Comparison of ENCODE assay signal across 21 cellular contexts in the genomic region with DNA sequence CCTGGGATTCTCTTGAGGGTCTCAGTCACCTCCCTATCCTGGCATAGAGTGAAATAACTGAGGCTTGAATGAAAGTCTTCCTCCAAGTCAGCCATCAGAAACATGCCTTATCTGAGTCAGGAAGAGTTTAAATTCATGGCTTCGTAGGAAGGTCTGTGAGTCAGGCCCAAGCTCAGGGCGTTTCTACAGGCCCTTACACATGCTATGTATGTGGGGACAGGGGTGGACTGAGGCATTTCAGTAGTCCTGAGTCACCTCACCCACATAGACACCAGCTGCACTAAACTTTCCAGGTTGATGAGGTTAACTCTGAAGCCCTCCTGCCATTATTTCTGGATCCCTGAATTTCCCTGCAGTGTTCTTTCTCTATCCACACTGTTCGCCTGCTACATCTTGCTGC.
DNase-seq lines count a peak whose midpoint lies in the region; ATAC-seq and TF ChIP-seq lines count a peak whose summit lies in the region.
"Had no signal": no experiment of that assay in that cellular context is flagged by ENCODE, and none has a peak within 500 bp of the region (broad histone marks: within the 10 kb centered on the region; RNA-seq: fewer than 3 reads in every experiment).

No MANE protein-coding gene starts in this region.

- 75 to 88% (median 87%) methylated on average over 3 of the region's 3 CpGs for WGBS in heart left ventricle, 4 donors

- no peaks in the 10 kb centered on the region for H3K9me3 Mint-ChIP-seq in activated naive CD4-positive, alpha-beta T cell treated with anti-CD3 and anti-CD28 coated beads, Interleukin-2, amount 50 U/mL, for 72 hours
- H3K9me3 Mint-ChIP-seq in activated naive CD4-positive, alpha-beta T cell treated with anti-CD3 and anti-CD28 coated beads for 36 hours = no peaks in the 10 kb centered on the region
- H3K9me3 Mint-ChIP-seq in HFFc6 = no peaks in the 10 kb centered on the region
- no peaks in the 10 kb centered on the region for H3K9me3 Mint-ChIP-seq in activated T-helper 17 cell treated with anti-CD3 and anti-CD28 coated beads, Interleukin-2, amount 50 U/mL, for 72 hours
- no peaks in the 10 kb centered on the region for H3K9me3 Mint-ChIP-seq in osteocyte (ENCODE audit: unreplicated experiment)
- H3K9me3 Mint-ChIP-seq: IgD-negative memory B cell; T-helper 2 cell treated with Interferon-gamma antibody and Interleukin-4, amounts not matched to agents 5 μg/mL and 100 μg/mL, for 36 hours had no signal

- H3K27me3 ChIP-seq in heart left ventricle = no peaks in the 10 kb centered on the region
- H3K27me3 ChIP-seq: ascending aorta, heart right ventricle, SJSA1 had no signal

- H3K27ac ChIP-seq in heart left ventricle = no peak overlapping the region
- H3K27ac ChIP-seq: ascending aorta, heart right ventricle, SJSA1 had no signal

- intact Hi-C loops in activated naive CD4-positive, alpha-beta T cell treated with anti-CD3 and anti-CD28 coated beads for 36 hours (cut with micrococcal nuclease) = loop anchor here (5.0 kb wide), 3 partner anchors 221 to 614 kb away; no protein-coding TSS in a partner anchor
- intact Hi-C loops in heart left ventricle (cut with DNase I) = loop anchor here (5.0 to 10.0 kb wide), 7 partner anchors 312 to 849 kb away; no protein-coding TSS in a partner anchor

- ATAC-seq in activated naive CD4-positive, alpha-beta T cell treated with anti-CD3 and anti-CD28 coated beads, Interleukin-2, amount 50 U/mL, for 72 hours = peak; percentile 70 to 93
- peak; percentile 92 for ATAC-seq in activated T-helper 17 cell treated with anti-CD3 and anti-CD28 coated beads, Interleukin-2, amount 50 U/mL, for 72 hours (replicated peaks)
- ATAC-seq in heart left ventricle (no peak), SK-N-SH treated with all-trans-retinoic acid at 6 μM for 48 hours (no peak)
- ATAC-seq: heart right ventricle had no signal

- no peak overlapping the region for H3K4me3 ChIP-seq in heart left ventricle
- H3K4me3 ChIP-seq: ascending aorta, heart right ventricle, SJSA1 had no signal

- H3K4me1 ChIP-seq in heart left ventricle = peaks cover 0 to 5% (median 0%) of the 10 kb centered on the region in 12 donors
- H3K4me1 ChIP-seq: ascending aorta, SJSA1 had no signal

- H3K27me3 Mint-ChIP-seq in activated naive CD4-positive, alpha-beta T cell treated with anti-CD3 and anti-CD28 coated beads for 36 hours (ENCODE audit: low read depth) = no peaks in the 10 kb centered on the region
- peaks cover 3% of the 10 kb centered on the region for H3K27me3 Mint-ChIP-seq in HFFc6 (ENCODE audit: insufficient read depth)
- H3K27me3 Mint-ChIP-seq in activated T-helper 17 cell treated with anti-CD3 and anti-CD28 coated beads, Interleukin-2, amount 50 U/mL, for 72 hours = no peaks in the 10 kb centered on the region
- H3K27me3 Mint-ChIP-seq in osteocyte (ENCODE audit: unreplicated experiment) = peaks cover 12% of the 10 kb centered on the region

- H3K36me3 ChIP-seq in heart left ventricle = no peaks in the 10 kb centered on the region
- H3K36me3 ChIP-seq: ascending aorta, heart right ventricle, SJSA1 had no signal

- DNase-seq in activated naive CD4-positive, alpha-beta T cell treated with anti-CD3 and anti-CD28 coated beads, Interleukin-2, amount 50 U/mL, for 72 hours (ENCODE audit: low spot score in 2 of 2) = no peak
- no peak for DNase-seq in activated naive CD4-positive, alpha-beta T cell treated with anti-CD3 and anti-CD28 coated beads for 36 hours
- DNase-seq in HFFc6 (peak; percentile 38), osteocyte (ENCODE audit: extremely low spot score, unreplicated experiment) (peak; percentile 36), heart left ventricle (no peak), anterior cingulate cortex (lab: John Stamatoyannopoulos, UW) (no peak)
- DNase-seq: activated CD4-positive, alpha-beta T cell treated with anti-CD3 and anti-CD28 coated beads, Interleukin-2, amount 50 U/mL, for 1 hour; activated effector memory CD4-positive, alpha-beta T cell treated with anti-CD3 and anti-CD28 coated beads, Interleukin-2, amount 50 U/mL, for 16 hours; erythroblast; H7; heart right ventricle; kidney; mesenchymal stem cell; NCI-H2081 treated with DMSO at 0.1 percent for 48 hours; NCI-H524 treated with DMSO at 0.1 percent for 48 hours had no signal

- H3K9me3 ChIP-seq in heart left ventricle = no peaks in the 10 kb centered on the region
- H3K9me3 ChIP-seq: ascending aorta, heart right ventricle, SJSA1 had no signal

- CTCF ChIA-PET in activated naive CD4-positive, alpha-beta T cell treated with anti-CD3 and anti-CD28 coated beads for 36 hours (lab: Charles Lee) = interaction anchor here (0.6 to 2.9 kb wide), 3 partner anchors 147 to 849 kb away, joined by 3 to 14 read pairs (median 3); no protein-coding TSS in a partner anchor

- H3K36me3 Mint-ChIP-seq in activated naive CD4-positive, alpha-beta T cell treated with anti-CD3 and anti-CD28 coated beads, Interleukin-2, amount 50 U/mL, for 72 hours = no peaks in the 10 kb centered on the region
- H3K36me3 Mint-ChIP-seq in activated naive CD4-positive, alpha-beta T cell treated with anti-CD3 and anti-CD28 coated beads for 36 hours (ENCODE audit: low read depth) = no peaks in the 10 kb centered on the region
- H3K36me3 Mint-ChIP-seq in HFFc6 (ENCODE audit: low read depth) (no peaks in the 10 kb centered on the region), osteocyte (ENCODE audit: unreplicated experiment) (no peaks in the 10 kb centered on the region)
- H3K36me3 Mint-ChIP-seq in activated T-helper 17 cell treated with anti-CD3 and anti-CD28 coated beads, Interleukin-2, amount 50 U/mL, for 72 hours (ENCODE audit: low read depth) = no peaks in the 10 kb centered on the region
- H3K36me3 Mint-ChIP-seq: IgD-negative memory B cell had no signal

- TF ChIP-seq POLR2A in heart left ventricle (IDR thresholded peaks at IDR 0.05) = no peak

- no peaks in the 10 kb centered on the region for H3K4me1 Mint-ChIP-seq in activated naive CD4-positive, alpha-beta T cell treated with anti-CD3 and anti-CD28 coated beads for 36 hours (ENCODE audit: low read depth)
- peaks cover 23% of the 10 kb centered on the region for H3K4me1 Mint-ChIP-seq in HFFc6 (ENCODE audit: low read depth)
- H3K4me1 Mint-ChIP-seq in activated T-helper 17 cell treated with anti-CD3 and anti-CD28 coated beads, Interleukin-2, amount 50 U/mL, for 72 hours = no peaks in the 10 kb centered on the region
- peaks cover 4% of the 10 kb centered on the region for H3K4me1 Mint-ChIP-seq in osteocyte (ENCODE audit: unreplicated experiment)

- TF ChIP-seq CTCF in HFFc6 (IDR thresholded peaks at IDR 0.05) (no peak), osteocyte (IDR thresholded peaks at IDR 0.05) (no peak), heart left ventricle (IDR thresholded peaks at IDR 0.05) (no peak)

- no peak overlapping the region for H3K4me3 Mint-ChIP-seq in activated naive CD4-positive, alpha-beta T cell treated with anti-CD3 and anti-CD28 coated beads for 36 hours
- H3K4me3 Mint-ChIP-seq in HFFc6 = no peak overlapping the region
- no peak overlapping the region for H3K4me3 Mint-ChIP-seq in activated T-helper 17 cell treated with anti-CD3 and anti-CD28 coated beads, Interleukin-2, amount 50 U/mL, for 72 hours
- H3K4me3 Mint-ChIP-seq in osteocyte (ENCODE audit: unreplicated experiment) = no peak overlapping the region
- H3K4me3 Mint-ChIP-seq: IgD-negative memory B cell; T-helper 2 cell treated with Interferon-gamma antibody and Interleukin-4, amounts not matched to agents 5 μg/mL and 100 μg/mL, for 36 hours had no signal

- H3K27ac Mint-ChIP-seq in activated naive CD4-positive, alpha-beta T cell treated with anti-CD3 and anti-CD28 coated beads, Interleukin-2, amount 50 U/mL, for 72 hours = no peak overlapping the region
- no peak overlapping the region for H3K27ac Mint-ChIP-seq in activated naive CD4-positive, alpha-beta T cell treated with anti-CD3 and anti-CD28 coated beads for 36 hours
- H3K27ac Mint-ChIP-seq in HFFc6 = no peak overlapping the region
- H3K27ac Mint-ChIP-seq in activated T-helper 17 cell treated with anti-CD3 and anti-CD28 coated beads, Interleukin-2, amount 50 U/mL, for 72 hours = no peak overlapping the region
- no peak overlapping the region for H3K27ac Mint-ChIP-seq in osteocyte (ENCODE audit: unreplicated experiment)
- H3K27ac Mint-ChIP-seq: IgD-negative memory B cell; T-helper 2 cell treated with Interferon-gamma antibody and Interleukin-4, amounts not matched to agents 5 μg/mL and 100 μg/mL, for 36 hours had no signal

TF ChIP-seq in SK-N-SH treated with all-trans-retinoic acid at 6 μM for 48 hours, 23 proteins besides CTCF, POLR2A, EP300 and RAD21 (continues in another document):
- TF ChIP-seq, protein P1, sequence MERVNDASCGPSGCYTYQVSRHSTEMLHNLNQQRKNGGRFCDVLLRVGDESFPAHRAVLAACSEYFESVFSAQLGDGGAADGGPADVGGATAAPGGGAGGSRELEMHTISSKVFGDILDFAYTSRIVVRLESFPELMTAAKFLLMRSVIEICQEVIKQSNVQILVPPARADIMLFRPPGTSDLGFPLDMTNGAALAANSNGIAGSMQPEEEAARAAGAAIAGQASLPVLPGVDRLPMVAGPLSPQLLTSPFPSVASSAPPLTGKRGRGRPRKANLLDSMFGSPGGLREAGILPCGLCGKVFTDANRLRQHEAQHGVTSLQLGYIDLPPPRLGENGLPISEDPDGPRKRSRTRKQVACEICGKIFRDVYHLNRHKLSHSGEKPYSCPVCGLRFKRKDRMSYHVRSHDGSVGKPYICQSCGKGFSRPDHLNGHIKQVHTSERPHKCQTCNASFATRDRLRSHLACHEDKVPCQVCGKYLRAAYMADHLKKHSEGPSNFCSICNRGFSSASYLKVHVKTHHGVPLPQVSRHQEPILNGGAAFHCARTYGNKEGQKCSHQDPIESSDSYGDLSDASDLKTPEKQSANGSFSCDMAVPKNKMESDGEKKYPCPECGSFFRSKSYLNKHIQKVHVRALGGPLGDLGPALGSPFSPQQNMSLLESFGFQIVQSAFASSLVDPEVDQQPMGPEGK (CRISPR knock-in tag; IDR thresholded peaks at IDR 0.05; ENCODE audit: borderline replicate concordance) = no peak
- TF ChIP-seq, protein P2, sequence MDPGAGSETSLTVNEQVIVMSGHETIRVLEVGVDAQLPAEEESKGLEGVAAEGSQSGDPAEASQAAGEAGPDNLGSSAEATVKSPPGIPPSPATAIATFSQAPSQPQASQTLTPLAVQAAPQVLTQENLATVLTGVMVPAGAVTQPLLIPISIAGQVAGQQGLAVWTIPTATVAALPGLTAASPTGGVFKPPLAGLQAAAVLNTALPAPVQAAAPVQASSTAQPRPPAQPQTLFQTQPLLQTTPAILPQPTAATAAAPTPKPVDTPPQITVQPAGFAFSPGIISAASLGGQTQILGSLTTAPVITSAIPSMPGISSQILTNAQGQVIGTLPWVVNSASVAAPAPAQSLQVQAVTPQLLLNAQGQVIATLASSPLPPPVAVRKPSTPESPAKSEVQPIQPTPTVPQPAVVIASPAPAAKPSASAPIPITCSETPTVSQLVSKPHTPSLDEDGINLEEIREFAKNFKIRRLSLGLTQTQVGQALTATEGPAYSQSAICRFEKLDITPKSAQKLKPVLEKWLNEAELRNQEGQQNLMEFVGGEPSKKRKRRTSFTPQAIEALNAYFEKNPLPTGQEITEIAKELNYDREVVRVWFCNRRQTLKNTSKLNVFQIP (CRISPR knock-in tag; IDR thresholded peaks at IDR 0.05; ENCODE audit: borderline replicate concordance, low read depth) = no peak
- TF ChIP-seq ISL1 (CRISPR knock-in tag; IDR thresholded peaks at IDR 0.05) (no peak), ZFP3 (CRISPR knock-in tag; IDR thresholded peaks at IDR 0.05) (no peak), CSDC2 (CRISPR knock-in tag; IDR thresholded peaks at IDR 0.05) (no peak)

Comparison
In these comparisons a context has a peak if more than half of its experiments do, and no peak if none do; other contexts are left out.
1. ATAC-seq: peak in activated naive CD4-positive, alpha-beta T cell treated with anti-CD3 and anti-CD28 coated beads, Interleukin-2, amount 50 U/mL, for 72 hours (2 of 2) and activated T-helper 17 cell treated with anti-CD3 and anti-CD28 coated beads, Interleukin-2, amount 50 U/mL, for 72 hours (single experiment); none in heart left ventricle (0 of 4) and SK-N-SH treated with all-trans-retinoic acid at 6 μM for 48 hours (single experiment).
2. DNase-seq: peak in HFFc6 (single experiment) and osteocyte (single experiment); none in activated naive CD4-positive, alpha-beta T cell treated with anti-CD3 and anti-CD28 coated beads, Interleukin-2, amount 50 U/mL, for 72 hours (0 of 2), activated naive CD4-positive, alpha-beta T cell treated with anti-CD3 and anti-CD28 coated beads for 36 hours (single experiment), heart left ventricle (0 of 5) and anterior cingulate cortex (0 of 58).